Comparison of ENCODE assay signal across 9 cellular contexts in the genomic region with DNA sequence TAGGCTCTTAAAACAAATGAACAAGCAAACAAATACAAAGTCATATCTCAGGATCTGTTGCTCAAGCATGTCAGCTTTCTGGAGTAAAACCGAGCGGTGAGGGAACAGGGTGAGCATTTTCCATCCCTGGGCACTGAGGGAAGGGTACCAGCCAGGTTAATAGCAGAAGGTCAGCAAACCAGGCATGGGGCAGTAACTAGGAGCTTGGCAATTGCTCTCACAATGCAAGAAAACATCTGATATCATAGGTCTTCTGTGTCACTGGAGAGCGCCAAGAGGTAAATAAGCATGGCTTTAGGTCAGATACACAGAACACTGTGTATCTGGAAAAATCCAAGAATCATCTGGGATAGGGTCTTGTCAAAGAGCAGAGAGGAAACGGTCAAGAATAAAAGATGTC.
"Had no signal": no experiment of that assay in that cellular context is flagged by ENCODE, and none has a peak within 500 bp of the region (broad histone marks: within the 10 kb centered on the region; RNA-seq: fewer than 3 reads in every experiment).

No MANE protein-coding gene starts in this region.

- H3K4me1 ChIP-seq: HAP-1 had no signal

- H3K36me3 ChIP-seq: HAP-1 had no signal

- H3K9me3 ChIP-seq: HAP-1 had no signal

- H3K27ac ChIP-seq: HL-60 had no signal

- H3K4me3 ChIP-seq: GM23338, HAP-1, K562 had no signal

- FAIRE-seq: K562 had no signal

- ATAC-seq: GM23338, HCT116, K562 had no signal

- DNase-seq: H7, HFFc6, IMR-90, KG1 had no signal
